1 cellular context compared by ENCODE assay signal in genomic region chr9:124762633-124763032, GRCh38.
TF ChIP-seq lines count a peak whose summit lies in the region.

No MANE protein-coding gene starts in this region.

TF ChIP-seq in K562, 482 proteins besides CTCF, POLR2A, EP300 and RAD21:
- TF ChIP-seq MYNN (IDR thresholded peaks at IDR 0.05) (no peak), MYNN (CRISPR knock-in tag; IDR thresholded peaks at IDR 0.05) (no peak), PKNOX1 (IDR thresholded peaks at IDR 0.05) (peak; percentile 58), TCFL5 (CRISPR knock-in tag; conservative IDR thresholded peaks at IDR 0.05) (no peak), AFF4 (CRISPR knock-in tag; IDR thresholded peaks at IDR 0.05) (no peak), NBN (IDR thresholded peaks at IDR 0.05; ENCODE audit: low read depth) (no peak), PRMT5 (CRISPR knock-in tag; IDR thresholded peaks at IDR 0.05) (no peak), PBX2 (CRISPR knock-in tag; IDR thresholded peaks at IDR 0.05; ENCODE audit: low read depth) (no peak), PBX2 (tag; conservative IDR thresholded peaks at IDR 0.05; ENCODE audit: low read depth) (peak; percentile 69), CBFB (CRISPR knock-in tag; IDR thresholded peaks at IDR 0.05) (no peak), TFAM (CRISPR knock-in tag; conservative IDR thresholded peaks at IDR 0.05) (no peak), MEIS2 (IDR thresholded peaks at IDR 0.05; ENCODE audit: partially characterized antibody) (peak; percentile 80), FOXM1 (IDR thresholded peaks at IDR 0.05; ENCODE audit: low read depth) (no peak), FOXM1 (CRISPR knock-in tag; IDR thresholded peaks at IDR 0.05; ENCODE audit: low read depth) (no peak), EHMT2 (IDR thresholded peaks at IDR 0.05) (no peak), HSF4 (CRISPR knock-in tag; IDR thresholded peaks at IDR 0.05; ENCODE audit: borderline replicate concordance) (no peak), FOS (IDR thresholded peaks at IDR 0.05; ENCODE audit: extremely low read depth, insufficient read length) (no peak), TAF15 (IDR thresholded peaks at IDR 0.05; ENCODE audit: low read depth, low read length) (no peak), ZBTB17 (CRISPR knock-in tag; IDR thresholded peaks at IDR 0.05) (no peak), YY1 (IDR thresholded peaks at IDR 0.05; ENCODE audit: borderline replicate concordance in 1 of 3, control insufficient read depth in 1 of 3, extremely low read depth in 1 of 3, insufficient read depth in 3 of 3, insufficient read length in 1 of 3, insufficient replicate concordance in 2 of 3, low read depth in 1 of 3, low read length in 2 of 3) (no peak), TEAD2 (tag; IDR thresholded peaks at IDR 0.05) (no peak), CEBPB (tag; IDR thresholded peaks at IDR 0.05) (peak; percentile 18; the same call in 1 of the 2 replicates), ARID2 (IDR thresholded peaks at IDR 0.05) (no peak), NFIC (IDR thresholded peaks at IDR 0.05) (no peak), CBX5 (IDR thresholded peaks at IDR 0.05; ENCODE audit: borderline replicate concordance, low read depth) (no peak), IRF1 (CRISPR knock-in tag; IDR thresholded peaks at IDR 0.05; ENCODE audit: borderline replicate concordance) (no peak), ARNT (IDR thresholded peaks at IDR 0.05) (no peak), CREB3 (tag; conservative IDR thresholded peaks at IDR 0.05; ENCODE audit: low read depth) (no peak), ZNF224 (CRISPR knock-in tag; IDR thresholded peaks at IDR 0.05) (no peak), ATF3 (IDR thresholded peaks at IDR 0.05) (peak; percentile 56; the same call in 1 of the 2 replicates), ATF3 (CRISPR knock-in tag; conservative IDR thresholded peaks at IDR 0.05) (no peak), NELFE (IDR thresholded peaks at IDR 0.05; ENCODE audit: insufficient read depth, insufficient read length) (no peak), GATAD2B (IDR thresholded peaks at IDR 0.05; ENCODE audit: borderline replicate concordance) (no peak), TSC22D4 (tag; IDR thresholded peaks at IDR 0.05) (no peak), NCOA2 (IDR thresholded peaks at IDR 0.05; ENCODE audit: partially characterized antibody in 2 of 2) (no peak), EZH2 (IDR thresholded peaks at IDR 0.05; ENCODE audit: borderline replicate concordance, low read depth, low read length) (no peak), TCF7L2 (IDR thresholded peaks at IDR 0.05; ENCODE audit: low read depth, low read length) (no peak), ZNF79 (CRISPR knock-in tag; IDR thresholded peaks at IDR 0.05; ENCODE audit: low read depth) (no peak), CEBPG (CRISPR knock-in tag; IDR thresholded peaks at IDR 0.05) (no peak), CEBPG (tag; conservative IDR thresholded peaks at IDR 0.05 in 1 of 2, IDR thresholded peaks at IDR 0.05 in 1 of 2) (peak in 1 of 2 experiments; percentile 58; a peak in 2 of 4 replicates), E2F8 (IDR thresholded peaks at IDR 0.05; ENCODE audit: low read depth, partially characterized antibody) (no peak), THRB (CRISPR knock-in tag; conservative IDR thresholded peaks at IDR 0.05) (no peak), KLF16 (IDR thresholded peaks at IDR 0.05) (no peak)
